Comparison of ENCODE assay signal across 6 cellular contexts in the genomic region with DNA sequence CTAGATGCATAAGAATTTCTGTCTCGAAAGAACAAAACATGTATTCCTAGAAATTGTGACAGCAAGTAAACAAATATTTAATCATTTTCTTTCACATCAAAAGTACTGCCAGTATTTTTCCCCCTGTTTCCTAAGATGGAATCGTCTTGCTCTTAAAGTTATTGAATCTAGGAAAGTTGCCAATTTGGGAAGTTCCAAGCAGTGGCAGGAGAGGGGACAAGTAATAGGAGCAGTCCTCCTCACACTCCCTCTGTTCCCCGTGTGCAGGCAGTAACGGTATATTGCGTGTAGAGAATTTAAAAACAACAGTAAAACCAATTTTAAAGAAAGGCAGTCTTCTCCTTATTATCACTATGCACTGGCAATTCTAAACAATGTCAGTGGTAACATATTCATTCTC.
"Had no signal": no experiment of that assay in that cellular context is flagged by ENCODE, and none has a peak within 500 bp of the region (broad histone marks: within the 10 kb centered on the region; RNA-seq: fewer than 3 reads in every experiment).

No MANE protein-coding gene starts in this region.

- ATAC-seq: HCT116, K562 had no signal

- DNase-seq: GOT3, H7, HFFc6, IMR-90 had no signal

- H3K4me3 Mint-ChIP-seq: HFFc6 had no signal

- H3K27ac Mint-ChIP-seq: HFFc6 had no signal
